8 cellular contexts compared by ENCODE assay signal in the genomic region with DNA sequence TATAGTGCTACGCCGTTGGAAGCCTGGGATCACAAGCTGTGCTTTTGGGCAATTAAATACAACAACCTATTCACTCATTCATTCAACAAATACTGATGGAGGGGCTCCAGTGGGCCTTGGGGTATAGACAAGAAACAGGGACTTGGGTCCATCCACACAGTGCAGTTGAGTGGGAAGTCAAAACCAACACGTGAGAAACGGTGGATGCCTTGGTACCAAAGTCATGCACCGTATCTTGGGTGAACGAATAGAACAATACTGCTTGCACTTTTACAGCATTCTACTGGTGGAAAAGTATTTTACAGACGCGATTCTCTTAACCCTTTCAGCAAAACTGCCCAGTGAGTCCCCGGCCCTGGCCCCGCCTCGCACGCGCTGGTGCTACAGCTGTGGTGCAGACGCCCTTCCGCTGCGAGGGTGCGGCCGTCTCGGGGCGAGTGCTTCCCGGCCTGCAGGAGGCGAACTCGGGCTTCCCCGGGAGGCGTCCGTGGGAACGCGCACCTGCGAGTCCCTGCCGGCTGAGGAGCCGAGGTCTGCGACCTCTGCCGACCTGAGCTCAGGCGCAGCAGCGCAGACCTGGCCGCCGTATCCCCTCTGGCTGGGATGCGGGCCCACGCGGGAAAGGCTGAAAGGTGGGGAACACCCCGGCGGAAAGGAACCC. TPM values are rescaled to one million over a fixed set of nuclear protein-coding genes. Genes with fewer than 3 reads are reported as not detected.
DNase-seq lines count a peak whose midpoint lies in the region; ATAC-seq and TF ChIP-seq lines count a peak whose summit lies in the region.

No MANE protein-coding gene starts in this region.

- H3K36me3 ChIP-seq in duodenal mucosa (ENCODE audit: control insufficient read depth in 1 of 2, insufficient read depth in 2 of 2, low read length in 2 of 2) (no peaks in the 10 kb centered on the region), lung (ENCODE audit: control insufficient read depth in 2 of 2, insufficient read depth in 2 of 2, low read length in 2 of 2) (no peaks in the 10 kb centered on the region)

- WGBS in lung, 2 donors, result 5 to 6% methylated on average over 42 of the region's 42 CpGs

- DNase-seq in NCI-H187 (lab: John Stamatoyannopoulos, UW) (peak; percentile 3 to 19), NCI-H187 treated with DMSO at 0.1 percent for 48 hours (lab: John Stamatoyannopoulos, UW) (no peak), NCI-H2196 (lab: John Stamatoyannopoulos, UW; ENCODE audit: unreplicated experiment) (peak; percentile 45), lung (ENCODE audit: low spot score) (peak; percentile 75)
- DNase-seq in activated CD4-positive, alpha-beta T cell treated with anti-CD3 and anti-CD28 coated beads for 4 hours, result peak; percentile 55 to 63
- DNase-seq in stimulated activated CD4-positive, alpha-beta T cell treated with anti-CD3 and anti-CD28 coated beads, TNF-alpha, amount 100 ng/mL, for 4 hours (ENCODE audit: low read depth in 3 of 3), result peak; percentile 31 to 47 (median 39)

- peak; percentile 19 for TF ChIP-seq CTCF in lung (IDR thresholded peaks at IDR 0.05; ENCODE audit: control extremely low read depth, extremely low read depth)

- H3K4me1 ChIP-seq in duodenal mucosa (ENCODE audit: control insufficient read depth in 1 of 2, insufficient read depth in 2 of 2, low read length in 2 of 2) (peaks cover 4 to 5% of the 10 kb centered on the region in 2 donors), lung (ENCODE audit: control insufficient read depth in 2 of 2, insufficient read depth in 2 of 2, low read length in 2 of 2) (peaks cover 2% of the 10 kb centered on the region in 2 donors)

- H3K9me3 ChIP-seq in duodenal mucosa (ENCODE audit: control insufficient read depth in 1 of 2, low read length in 2 of 2) (no peaks in the 10 kb centered on the region), lung (ENCODE audit: control insufficient read depth in 2 of 2, insufficient read depth in 1 of 2, low read length in 1 of 2) (no peaks in the 10 kb centered on the region)

- H3K27ac ChIP-seq in duodenal mucosa (ENCODE audit: low read depth, low read length), result peak overlapping the region; percentile 53
- H3K27ac ChIP-seq in lung (ENCODE audit: low read depth in 1 of 2, low read length in 1 of 2), result peak overlapping the region; percentile 83 to 97

- H3K4me3 ChIP-seq in duodenal mucosa (ENCODE audit: low read depth in 1 of 2, low read length in 2 of 2) (peak overlapping the region; percentile 79 to 88), lung (peak overlapping the region; percentile 67)

- ATAC-seq in HG02870 (IDR thresholded peaks at IDR 0.05; ENCODE audit: unreplicated experiment) (peak; percentile 46), lung (ENCODE audit: insufficient read depth, low FRiP score) (peak; percentile 68)

- H3K27me3 ChIP-seq in duodenal mucosa (ENCODE audit: control insufficient read depth in 1 of 2, insufficient read depth in 2 of 2, low read length in 2 of 2), result peaks cover 9 to 19% of the 10 kb centered on the region in 2 donors
- no peaks in the 10 kb centered on the region for H3K27me3 ChIP-seq in lung (ENCODE audit: control insufficient read depth, insufficient read depth)

- peak overlapping the region; percentile 11 to 66 for H3K9ac ChIP-seq in duodenal mucosa (ENCODE audit: low read depth in 1 of 2, low read length in 2 of 2)

RNA-seq across cellular contexts. Expression of a gene that starts 8.3 kb away (rescaled TPM):
- 10 to 100 TPM; 56.6 to 68.0 TPM for total RNA-seq in lung
- polyA plus RNA-seq in lung, result 10 to 100 TPM in 1 of 2 donors, 1 to 10 TPM in 1; 9.5 to 12.8 TPM
